8 cellular contexts compared by ENCODE assay signal in genomic region chr6:34986845-34987246, GRCh38.
DNase-seq lines count a peak whose midpoint lies in the region; ATAC-seq lines count a peak whose summit lies in the region.

No MANE protein-coding gene starts in this region.

- peak; percentile 36 to 75 (median 62) for DNase-seq in CD4-positive, CD25-positive, alpha-beta regulatory T cell
- DNase-seq in HUDEP-2 (lab: John Stamatoyannopoulos, UW; ENCODE audit: unreplicated experiment in 76 of 76) (peak in 60 of 76 experiments; percentile 12 to 70 (median 50)), NOMO-1 treated with DMSO at 0.1 percent for 48 hours (lab: John Stamatoyannopoulos, UW; ENCODE audit: unreplicated experiment) (peak; percentile 72), epithelial cell of prostate (ENCODE audit: low read depth, low spot score) (peak; percentile 16), mucosa of gallbladder (ENCODE audit: low spot score) (peak; percentile 71)
- peak; percentile 22 for DNase-seq in activated CD8-positive, alpha-beta memory T cell treated with anti-CD3 and anti-CD28 coated beads, Interleukin-2, amount 50 U/mL, for 1 hour (ENCODE audit: extremely low read depth)
- DNase-seq in stimulated activated CD8-positive, alpha-beta memory T cell treated with anti-CD3 and anti-CD28 coated beads, Interleukin-4, amount 100 ng/mL, for 48 hours: peak; percentile 73

- no peaks in the 10 kb centered on the region for H3K9me3 ChIP-seq in CD4-positive, CD25-positive, alpha-beta regulatory T cell (ENCODE audit: control insufficient read depth in 2 of 2, low read length in 2 of 2)

- no peaks in the 10 kb centered on the region for H3K9me3 Mint-ChIP-seq in CD4-positive, CD25-positive, alpha-beta regulatory T cell

- H3K27ac Mint-ChIP-seq in CD4-positive, CD25-positive, alpha-beta regulatory T cell: peak overlapping the region in 1 of 3 donors; percentile 59

- H3K36me3 ChIP-seq in CD4-positive, CD25-positive, alpha-beta regulatory T cell (ENCODE audit: control insufficient read depth, insufficient read depth, low read length): peaks cover 58% of the 10 kb centered on the region

- H3K36me3 Mint-ChIP-seq in CD4-positive, CD25-positive, alpha-beta regulatory T cell: peaks cover 52% of the 10 kb centered on the region

- no peak overlapping the region for H3K4me3 Mint-ChIP-seq in CD4-positive, CD25-positive, alpha-beta regulatory T cell

- H3K4me1 ChIP-seq in CD4-positive, CD25-positive, alpha-beta regulatory T cell (ENCODE audit: control insufficient read depth, insufficient read depth, low read length, poor library complexity, severe bottlenecking): no peaks in the 10 kb centered on the region

- no peak overlapping the region for H3K4me3 ChIP-seq in CD4-positive, CD25-positive, alpha-beta regulatory T cell (ENCODE audit: low read depth, low read length)

- peak in 1 of 2 donors; percentile 22 for ATAC-seq in CD4-positive, CD25-positive, alpha-beta regulatory T cell (ENCODE audit: low read depth in 2 of 2)
- no peak for ATAC-seq in HG03354 (IDR thresholded peaks at IDR 0.05; ENCODE audit: poor library complexity, severe bottlenecking, unreplicated experiment)

- H3K4me1 Mint-ChIP-seq in CD4-positive, CD25-positive, alpha-beta regulatory T cell: peaks cover 0 to 6% (median under 1%) of the 10 kb centered on the region in 4 donors

- H3K27me3 ChIP-seq in CD4-positive, CD25-positive, alpha-beta regulatory T cell (ENCODE audit: control insufficient read depth, insufficient read depth, low read length): no peaks in the 10 kb centered on the region

- H3K27me3 Mint-ChIP-seq in CD4-positive, CD25-positive, alpha-beta regulatory T cell: no peaks in the 10 kb centered on the region

- no peak overlapping the region for H3K27ac ChIP-seq in CD4-positive, CD25-positive, alpha-beta regulatory T cell (ENCODE audit: insufficient read depth, low read length, poor library complexity, severe bottlenecking)
- H3K27ac ChIP-seq in epithelial cell of prostate: no peak overlapping the region

Comparison
In these comparisons a context has a peak if more than half of its experiments do, and no peak if none do; other contexts are left out.
1. DNase-seq: peak in every context shown above with its lines; median percentile 73 in stimulated activated CD8-positive, alpha-beta memory T cell treated with anti-CD3 and anti-CD28 coated beads, Interleukin-4, amount 100 ng/mL, for 48 hours; 72 in NOMO-1 treated with DMSO at 0.1 percent for 48 hours; 71 in mucosa of gallbladder; 62 in CD4-positive, CD25-positive, alpha-beta regulatory T cell; 50 in HUDEP-2; 22 in activated CD8-positive, alpha-beta memory T cell treated with anti-CD3 and anti-CD28 coated beads, Interleukin-2, amount 50 U/mL, for 1 hour; 16 in epithelial cell of prostate.